ENCODE assay signal across 33 cellular contexts in genomic region chr10:75470901-75471300, GRCh38. TPM values are rescaled to one million over a fixed set of nuclear protein-coding genes. Genes with fewer than 3 reads are reported as not detected.
DNase-seq lines count a peak whose midpoint lies in the region; ATAC-seq and FAIRE-seq lines count a peak whose summit lies in the region.
"Had no signal": no experiment of that assay in that cellular context is flagged by ENCODE, and none has a peak within 500 bp of the region (broad histone marks: within the 10 kb centered on the region; RNA-seq: fewer than 3 reads in every experiment).

No MANE protein-coding gene starts in this region.

- POLR2A ChIA-PET in naive thymus-derived CD8-positive, alpha-beta T cell (lab: Charles Lee) = no interaction called here

- H3K9me3 ChIP-seq in mesenchymal stem cell (ENCODE audit: control insufficient read depth, low read length) (peaks cover 4% of the 10 kb centered on the region), aorta (ENCODE audit: control insufficient read depth, low read length) (no peaks in the 10 kb centered on the region)
- H3K9me3 ChIP-seq: lower lobe of right lung, sigmoid colon, SJCRH30, uterus had no signal

- H3K14ac ChIP-seq in mesenchymal stem cell (ENCODE audit: low read length in 2 of 2) = no peak overlapping the region

- H3K4ac ChIP-seq in mesenchymal stem cell (ENCODE audit: low read depth in 1 of 2, low read length in 2 of 2) = peak overlapping the region in 1 of 2 experiments; percentile 64

- no peak overlapping the region for H2BK5ac ChIP-seq in mesenchymal stem cell (ENCODE audit: low read depth, low read length, poor library complexity, severe bottlenecking)

- no peak overlapping the region for H4K91ac ChIP-seq in mesenchymal stem cell (ENCODE audit: low read length)

- H2BK12ac ChIP-seq in mesenchymal stem cell (ENCODE audit: low read length in 2 of 2) = peak overlapping the region in 1 of 2 experiments; percentile 96

- no peaks in the 10 kb centered on the region for H3K79me1 ChIP-seq in mesenchymal stem cell (replicated peaks; ENCODE audit: low read length, poor library complexity, severe bottlenecking)

- H3K18ac ChIP-seq in mesenchymal stem cell (ENCODE audit: low read depth in 1 of 2, low read length in 2 of 2) = peak overlapping the region in 1 of 2 experiments; percentile 41

- H2BK15ac ChIP-seq in mesenchymal stem cell (ENCODE audit: low read depth, poor library complexity, severe bottlenecking) = no peak overlapping the region

- H3K36me3 ChIP-seq in mesenchymal stem cell (ENCODE audit: control insufficient read depth in 1 of 2, insufficient read depth in 2 of 2, low read depth in 1 of 2, low read length in 2 of 2) = no peaks in the 10 kb centered on the region
- H3K36me3 ChIP-seq in aorta (ENCODE audit: control insufficient read depth in 1 of 2, insufficient read depth in 2 of 2, low read length in 1 of 2) = no peaks in the 10 kb centered on the region
- H3K36me3 ChIP-seq: lower lobe of right lung, sigmoid colon, SJCRH30, uterus had no signal

- H4K8ac ChIP-seq in mesenchymal stem cell (ENCODE audit: low read length) = no peak overlapping the region

- no peak overlapping the region for H3K4me2 ChIP-seq in mesenchymal stem cell (ENCODE audit: low read length, poor library complexity, severe bottlenecking)

- FAIRE-seq in RCC 7860 (lab: Jason Lieb, UNC) = no peak
- FAIRE-seq: bronchial epithelial cell, colon, GM18507 had no signal

- DNase-seq in Right ventricle myocardium superior (peak; percentile 56), cardiac septum (ENCODE audit: low spot score) (no peak), fibroblast of gingiva (ENCODE audit: low read depth) (peak; percentile 45), mesenchymal stem cell (no peak), aorta (peak in 1 of 2 donors; percentile 48), NCI-H82 (lab: John Stamatoyannopoulos, UW) (no peak), RCC 7860 (ENCODE audit: low spot score) (no peak)
- no peak for DNase-seq in naive thymus-derived CD8-positive, alpha-beta T cell
- DNase-seq: activated CD4-positive, alpha-beta T cell treated with anti-CD3 and anti-CD28 coated beads, Interleukin-2, amount 50 U/mL, for 4 hours; activated CD4-positive, CD25-positive, alpha-beta regulatory T cell; CD8-positive, alpha-beta memory T cell; DMS153; effector CD8-positive, alpha-beta T cell; GDM1; H9; islet precursor cell; lower lobe of right lung; NCI-H1105 treated with DMSO at 0.1 percent for 48 hours; NCI-H2029 treated with DMSO at 0.1 percent for 48 hours; NCI-H526; sigmoid colon; SJCRH30; stimulated activated naive CD4-positive, alpha-beta T cell treated with Interleukin-2 at 50 U/mL for 16 hours; T-cell had no signal

- ATAC-seq in Right ventricle myocardium superior (ENCODE audit: poor library complexity) (peak; percentile 53), aorta (ENCODE audit: low FRiP score) (peak; percentile 25)
- ATAC-seq in naive thymus-derived CD8-positive, alpha-beta T cell = no peak
- ATAC-seq: lower lobe of right lung, Panc1, T-cell had no signal

- H3K4me1 ChIP-seq in mesenchymal stem cell (ENCODE audit: control insufficient read depth, insufficient read depth, low read depth, low read length) (no peaks in the 10 kb centered on the region), aorta (ENCODE audit: control insufficient read depth in 1 of 2, insufficient read depth in 2 of 2, low read length in 2 of 2) (peaks cover 0 to 2% of the 10 kb centered on the region in 2 donors)
- H3K4me1 ChIP-seq: SJCRH30 had no signal

- WGBS in mesenchymal stem cell = 95% methylated on average over 1 of the region's 4 CpGs
- WGBS in aorta, 2 donors = 31 to 32% methylated on average over 4 of the region's 4 CpGs

- no peak overlapping the region for H2AFZ ChIP-seq in mesenchymal stem cell (ENCODE audit: low read depth, low read length)

- H2AK5ac ChIP-seq in mesenchymal stem cell (ENCODE audit: low read length, severe bottlenecking) = no peak overlapping the region

- peaks cover 0 to 4% of the 10 kb centered on the region in 2 experiments for H3K27me3 ChIP-seq in mesenchymal stem cell (ENCODE audit: control insufficient read depth in 1 of 2, insufficient read depth in 1 of 2, low read length in 2 of 2)
- H3K27me3 ChIP-seq in aorta (ENCODE audit: control insufficient read depth in 1 of 2, insufficient read depth in 2 of 2, low read length in 1 of 2) = no peaks in the 10 kb centered on the region
- H3K27me3 ChIP-seq: sigmoid colon, uterus had no signal

- H3K23ac ChIP-seq in mesenchymal stem cell (ENCODE audit: low read length in 2 of 2) = peak overlapping the region in 1 of 2 experiments; percentile 36

- no peak overlapping the region for H3K4me3 Mint-ChIP-seq in naive thymus-derived CD8-positive, alpha-beta T cell
- H3K4me3 Mint-ChIP-seq: activated naive CD4-positive, alpha-beta T cell treated with anti-CD3 and anti-CD28 coated beads, Interleukin-2, amount 50 U/mL, for 24 hours; CD8-positive, alpha-beta memory T cell; T-cell had no signal

- peaks cover 0 to 2% (median 0%) of the 10 kb centered on the region in 9 donors for H3K9me3 Mint-ChIP-seq in naive thymus-derived CD8-positive, alpha-beta T cell
- H3K9me3 Mint-ChIP-seq: activated naive CD4-positive, alpha-beta T cell treated with anti-CD3 and anti-CD28 coated beads, Interleukin-2, amount 50 U/mL, for 24 hours; activated T-helper 2 cell treated with anti-CD3 and anti-CD28 coated beads, Interferon-gamma antibody, Interleukin-2, Interleukin-4, amounts not matched to agents 10 μg/mL and 5 μg/mL and 100 μg/mL, durations not matched to agents 14 hours and 24 hours and 36 hours; T-cell had no signal

- no peak overlapping the region for H2BK120ac ChIP-seq in mesenchymal stem cell (ENCODE audit: low read depth, low read length)

- no peak overlapping the region for H3K27ac Mint-ChIP-seq in naive thymus-derived CD8-positive, alpha-beta T cell
- H3K27ac Mint-ChIP-seq: activated naive CD4-positive, alpha-beta T cell treated with anti-CD3 and anti-CD28 coated beads, Interleukin-2, amount 50 U/mL, for 24 hours; activated T-helper 2 cell treated with anti-CD3 and anti-CD28 coated beads, Interferon-gamma antibody, Interleukin-2, Interleukin-4, amounts not matched to agents 10 μg/mL and 5 μg/mL and 100 μg/mL, durations not matched to agents 14 hours and 24 hours and 36 hours; CD8-positive, alpha-beta memory T cell; H9; T-cell had no signal

- H3K4me3 ChIP-seq in mesenchymal stem cell (ENCODE audit: insufficient read depth in 1 of 2, low read depth in 1 of 2, low read length in 2 of 2) (peak overlapping the region in 1 of 2 experiments; percentile 8), aorta (ENCODE audit: low read length in 2 of 2) (no peak overlapping the region)
- H3K4me3 ChIP-seq: lower lobe of right lung, sigmoid colon, SJCRH30, uterus had no signal

- no peak overlapping the region for H3K27ac ChIP-seq in mesenchymal stem cell (ENCODE audit: low read length, poor library complexity, severe bottlenecking)
- H3K27ac ChIP-seq in aorta (ENCODE audit: low read depth in 1 of 2, low read length in 2 of 2) = no peak overlapping the region
- H3K27ac ChIP-seq: lower lobe of right lung, sigmoid colon, SJCRH30 had no signal

- intact Hi-C loops in Right ventricle myocardium superior (cut with DNase I) (no loop called here), cardiac septum (cut with DNase I) (no loop called here), aorta (cut with DNase I) (no loop called here)

- H3K4me1 Mint-ChIP-seq in naive thymus-derived CD8-positive, alpha-beta T cell = no peaks in the 10 kb centered on the region
- H3K4me1 Mint-ChIP-seq: activated naive CD4-positive, alpha-beta T cell treated with anti-CD3 and anti-CD28 coated beads, Interleukin-2, amount 50 U/mL, for 24 hours; CD8-positive, alpha-beta memory T cell; T-cell had no signal

- H3K9ac ChIP-seq in mesenchymal stem cell (ENCODE audit: low read length) = peak overlapping the region; percentile 49

- no peaks in the 10 kb centered on the region for H3K36me3 Mint-ChIP-seq in naive thymus-derived CD8-positive, alpha-beta T cell
- H3K36me3 Mint-ChIP-seq: activated naive CD4-positive, alpha-beta T cell treated with anti-CD3 and anti-CD28 coated beads, Interleukin-2, amount 50 U/mL, for 24 hours; CD8-positive, alpha-beta memory T cell; T-cell had no signal

- H3K27me3 Mint-ChIP-seq in naive thymus-derived CD8-positive, alpha-beta T cell = peaks cover 5 to 29% (median 11%) of the 10 kb centered on the region in 5 donors

RNA-seq across cellular contexts. Expression of gene LRMDA, which starts 39.5 kb away (rescaled TPM):
- total RNA-seq in Right ventricle myocardium superior = 26.3 TPM
- total RNA-seq in cardiac septum = 4.5 TPM
- polyA plus RNA-seq in mesenchymal stem cell (2013, experiment 1 of 2) = 3.8 TPM
- polyA plus RNA-seq in mesenchymal stem cell (2013, experiment 2 of 2) = 5.7 TPM
- 10 to 100 TPM; 17.9 to 25.7 TPM for total RNA-seq in aorta
- 10 to 100 TPM in 1 of 2 donors, 1 to 10 TPM in 1; 7.4 to 11.5 TPM for polyA plus RNA-seq in aorta
- not detected for total RNA-seq in naive thymus-derived CD8-positive, alpha-beta T cell
- not detected for polyA plus RNA-seq in naive thymus-derived CD8-positive, alpha-beta T cell
- total RNA-seq: A172; activated T-helper 2 cell treated with anti-CD3 and anti-CD28 coated beads, Interferon-gamma antibody, Interleukin-2, Interleukin-4, amounts not matched to agents 10 μg/mL and 5 μg/mL and 100 μg/mL, durations not matched to agents 14 hours and 24 hours and 36 hours; CD8-positive, alpha-beta memory T cell; HT-29 had no signal
- polyA plus RNA-seq: CD8-positive, alpha-beta memory T cell had no signal

Comparison
In these comparisons a context has a peak if more than half of its experiments do, and no peak if none do; other contexts are left out.
1. DNase-seq: peak in Right ventricle myocardium superior (single experiment) and fibroblast of gingiva (single experiment); none in cardiac septum (single experiment), mesenchymal stem cell (single experiment), naive thymus-derived CD8-positive, alpha-beta T cell (0 of 10), NCI-H82 (single experiment) and RCC 7860 (single experiment).
2. ATAC-seq: peak in Right ventricle myocardium superior (single experiment) and aorta (single experiment); none in naive thymus-derived CD8-positive, alpha-beta T cell (0 of 2).